ENCODE assay signal across 8 cellular contexts in genomic region chr10:17228081-17229015, GRCh38. TPM values are rescaled to one million over a fixed set of nuclear protein-coding genes. Genes with fewer than 3 reads are reported as not detected.
DNase-seq lines count a peak whose midpoint lies in the region; ATAC-seq, FAIRE-seq and TF ChIP-seq lines count a peak whose summit lies in the region.

VIM (plus strand) TSS chr10:17228241; CDS start chr10:17229423, 1,182 bp downstream.

- DNase-seq in SIG-M5 treated with dmso at 0.1 percent for 504 hours (lab: John Stamatoyannopoulos, UW; ENCODE audit: unreplicated experiment) (peak; percentile 88), foreskin keratinocyte (peak; percentile 89 to 93), non-pigmented ciliary epithelial cell (ENCODE audit: low read depth) (peak; percentile 90)
- peak; percentile 73 for DNase-seq in activated gamma-delta T cell treated with anti-CD3 and anti-CD28 coated beads, Interleukin-2, amount 50 U/mL, for 16 hours (ENCODE audit: low read depth)

- peak within 1 kb of the TSS; percentile 55 for H3K27ac ChIP-seq in foreskin keratinocyte

- peaks cover 24% of the 10 kb centered on the region for H3K4me1 ChIP-seq in foreskin keratinocyte

- peak; percentile 34 for ATAC-seq in GM18861 (IDR thresholded peaks at IDR 0.05; ENCODE audit: unreplicated experiment)
- ATAC-seq in HG03108 (IDR thresholded peaks at IDR 0.05; ENCODE audit: unreplicated experiment) = peak; percentile 27
- peak; percentile 79 for ATAC-seq in foreskin keratinocyte

- FAIRE-seq in A204.1 (lab: Jason Lieb, UNC) = peak; percentile 91

- no peaks in the 10 kb centered on the region for H3K27me3 ChIP-seq in foreskin keratinocyte

- TF ChIP-seq CTCF in foreskin keratinocyte (conservative IDR thresholded peaks at IDR 0.05) (peak; percentile 25), subcutaneous adipose tissue (IDR thresholded peaks at IDR 0.05; ENCODE audit: low read depth) (no peak)

RNA-seq across cellular contexts. Expression of gene VIM, which starts in this region (rescaled TPM):
- total RNA-seq in foreskin keratinocyte (1,186 and 2,083 TPM in 2 replicates), subcutaneous adipose tissue (1,000 to 10,000 TPM; 5,225 to 9,147 (median 6,983) TPM)
- 1,106 and 1,757 TPM in 2 replicates for polyA plus RNA-seq in foreskin keratinocyte

Comparison
In these comparisons a context has a peak if more than half of its experiments do, and no peak if none do; other contexts are left out.
1. Peak in every context shown above with its lines: DNase-seq, ATAC-seq and H3K27ac ChIP-seq.
2. ATAC-seq: peak in every context shown above with its lines; median percentile 79 in foreskin keratinocyte; 34 in GM18861; 27 in HG03108.